ENCODE assay signal across 1 cellular context in genomic region chr3:34070831-34071230, GRCh38.
TF ChIP-seq lines count a peak whose summit lies in the region.

No MANE protein-coding gene starts in this region.

TF ChIP-seq in H1, 55 proteins besides CTCF, POLR2A, EP300 and RAD21:
- TF ChIP-seq MAX (IDR thresholded peaks at IDR 0.05) (no peak), RXRA (IDR thresholded peaks at IDR 0.05; ENCODE audit: insufficient read depth, low read depth, low read length) (no peak), E2F6 (IDR thresholded peaks at IDR 0.05) (no peak), KDM5A (IDR thresholded peaks at IDR 0.05; ENCODE audit: low read length) (no peak), TAF1 (IDR thresholded peaks at IDR 0.05; ENCODE audit: low read depth, low read length) (no peak), POU5F1 (IDR thresholded peaks at IDR 0.05; ENCODE audit: low read depth, low read length) (no peak), TCF12 (IDR thresholded peaks at IDR 0.05; ENCODE audit: low read depth, low read length) (no peak), BRCA1 (IDR thresholded peaks at IDR 0.05; ENCODE audit: low read depth, low read length) (no peak), TAF7 (optimal IDR thresholded peaks at IDR 0.05; ENCODE audit: borderline replicate concordance, low read depth, low read length) (no peak)
